In genomic region chr7:139080905-139081304, GRCh38 we compare ENCODE assay signal across 16 cellular contexts. TPM values are rescaled to one million over a fixed set of nuclear protein-coding genes. Genes with fewer than 3 reads are reported as not detected.
DNase-seq lines count a peak whose midpoint lies in the region; ATAC-seq and TF ChIP-seq lines count a peak whose summit lies in the region.
"Had no signal": no experiment of that assay in that cellular context is flagged by ENCODE, and none has a peak within 500 bp of the region (broad histone marks: within the 10 kb centered on the region; RNA-seq: fewer than 3 reads in every experiment).

No MANE protein-coding gene starts in this region.

- H3K23ac ChIP-seq in trophoblast cell (ENCODE audit: low read length), result no peak overlapping the region

- no peaks in the 10 kb centered on the region for H3K27me3 Mint-ChIP-seq in activated T-cell treated with anti-CD3 and anti-CD28 coated beads, Interleukin-2, amount 50 U/mL, for 4 hours (ENCODE audit: low read depth)
- H3K27me3 Mint-ChIP-seq in WTC11 (ENCODE audit: low read depth), result no peaks in the 10 kb centered on the region

- no peak overlapping the region for H4K8ac ChIP-seq in trophoblast cell (ENCODE audit: low read depth, low read length)

- no peak overlapping the region for H3K4me2 ChIP-seq in trophoblast cell (ENCODE audit: low read length)
- H3K4me2 ChIP-seq: KMS-11 had no signal

- intact Hi-C loops in mucosa of descending colon (cut with DNase I, micrococcal nuclease), result no loop called here

- CTCF ChIA-PET in WTC11 (lab: Charles Lee), result no interaction called here
- CTCF ChIA-PET in GM10248 (lab: Yijun Ruan, JAX), result interaction anchor here (1.0 to 2.1 kb wide), 4 partner anchors 9 to 194 kb away, joined by 5 to 6 read pairs (median 5); no protein-coding TSS in a partner anchor

- no peak overlapping the region for H3K18ac ChIP-seq in trophoblast cell (ENCODE audit: low read length)

- TF ChIP-seq CTCF in WTC11 (IDR thresholded peaks at IDR 0.05) (no peak), mucosa of descending colon (IDR thresholded peaks at IDR 0.05) (no peak), GM10248 (IDR thresholded peaks at IDR 0.05; ENCODE audit: control extremely low read depth, extremely low read depth, low read depth, missing control alignments) (no peak)

- no peaks in the 10 kb centered on the region for H3K9me3 ChIP-seq in effector memory CD4-positive, alpha-beta T cell (ENCODE audit: control insufficient read depth, low read length)
- H3K9me3 ChIP-seq in trophoblast cell (ENCODE audit: insufficient read depth, low read depth, low read length) (peaks cover 2% of the 10 kb centered on the region), mucosa of descending colon (no peaks in the 10 kb centered on the region)

- H3K36me3 Mint-ChIP-seq in activated T-cell treated with anti-CD3 and anti-CD28 coated beads, Interleukin-2, amount 50 U/mL, for 4 hours (ENCODE audit: insufficient read depth), result peaks cover 72% of the 10 kb centered on the region
- H3K36me3 Mint-ChIP-seq in WTC11, result peaks cover 79% of the 10 kb centered on the region

- no peaks in the 10 kb centered on the region for H3K79me2 ChIP-seq in trophoblast cell (ENCODE audit: control insufficient read depth, insufficient read depth, low read length, poor library complexity)

- H3K9ac ChIP-seq in trophoblast cell (ENCODE audit: low read length), result no peak overlapping the region
- H3K9ac ChIP-seq: KMS-11 had no signal

- H4K91ac ChIP-seq in trophoblast cell (ENCODE audit: low read depth, low read length), result no peak overlapping the region

- no peak overlapping the region for H2AK5ac ChIP-seq in trophoblast cell (ENCODE audit: low read length)

- peak overlapping the region; percentile 19 for H3K27ac Mint-ChIP-seq in WTC11

- H3K9me3 Mint-ChIP-seq in activated T-cell treated with anti-CD3 and anti-CD28 coated beads, Interleukin-2, amount 50 U/mL, for 4 hours, result no peaks in the 10 kb centered on the region
- H3K9me3 Mint-ChIP-seq in WTC11, result no peaks in the 10 kb centered on the region
- H3K9me3 Mint-ChIP-seq: endodermal cell had no signal

- no peak for ATAC-seq in activated T-cell treated with anti-CD3 and anti-CD28 coated beads, Interleukin-2, amount 50 U/mL, for 4 hours
- ATAC-seq in WTC11, result no peak
- no peak for ATAC-seq in mucosa of descending colon
- ATAC-seq: PC-3 had no signal

- no peak overlapping the region for H2BK5ac ChIP-seq in trophoblast cell (ENCODE audit: low read depth, low read length, poor library complexity)

- H3K4me1 ChIP-seq in effector memory CD4-positive, alpha-beta T cell (ENCODE audit: control insufficient read depth, insufficient read depth, low read length, poor library complexity, severe bottlenecking), result peaks cover 49% of the 10 kb centered on the region
- no peaks in the 10 kb centered on the region for H3K4me1 ChIP-seq in trophoblast cell (ENCODE audit: control insufficient read depth in 1 of 2, insufficient read depth in 2 of 2, low read length in 2 of 2)
- H3K4me1 ChIP-seq in mucosa of descending colon (ENCODE audit: low read depth), result no peaks in the 10 kb centered on the region

- no peaks in the 10 kb centered on the region for H3K79me1 ChIP-seq in trophoblast cell (ENCODE audit: low read length)

- no peaks in the 10 kb centered on the region for H3K27me3 ChIP-seq in effector memory CD4-positive, alpha-beta T cell (replicated peaks; ENCODE audit: control insufficient read depth, insufficient read depth, low read length, poor library complexity, severe bottlenecking)
- H3K27me3 ChIP-seq in trophoblast cell (ENCODE audit: insufficient read depth, low read length), result no peaks in the 10 kb centered on the region

- no peak overlapping the region for H3K14ac ChIP-seq in trophoblast cell (ENCODE audit: low read length)

- no peak for DNase-seq in activated T-cell treated with anti-CD3 and anti-CD28 coated beads, Interleukin-2, amount 50 U/mL, for 4 hours
- no peak for DNase-seq in activated T-cell treated with anti-CD3 and anti-CD28 coated beads, Interleukin-2, amount 50 U/mL, for 1 hour
- no peak for DNase-seq in WTC11 (ENCODE audit: low spot score)
- no peak for DNase-seq in effector memory CD4-positive, alpha-beta T cell
- DNase-seq in trophoblast cell, result no peak
- no peak for DNase-seq in mucosa of descending colon
- no peak for DNase-seq in GM10248 (ENCODE audit: extremely low spot score)
- no peak for DNase-seq in T1000 (lab: John Stamatoyannopoulos, UW)
- DNase-seq: amniotic stem cell; central memory CD4-positive, alpha-beta T cell; NCI-H1092 treated with DMSO at 0.1 percent for 48 hours; PC-3 had no signal

- H3K4ac ChIP-seq in trophoblast cell (ENCODE audit: low read depth, low read length), result no peak overlapping the region

- H2BK120ac ChIP-seq in trophoblast cell (ENCODE audit: insufficient read depth, low read length, poor library complexity), result no peak overlapping the region

- H3K36me3 ChIP-seq in effector memory CD4-positive, alpha-beta T cell (ENCODE audit: control insufficient read depth, insufficient read depth, low read length), result peaks cover 93% of the 10 kb centered on the region
- H3K36me3 ChIP-seq in trophoblast cell (ENCODE audit: control insufficient read depth in 1 of 2, insufficient read depth in 2 of 2, low read length in 2 of 2) (peaks cover 6 to 11% of the 10 kb centered on the region in 2 experiments), mucosa of descending colon (ENCODE audit: low read depth) (peaks cover 3% of the 10 kb centered on the region)

- H3K4me3 Mint-ChIP-seq in activated T-cell treated with anti-CD3 and anti-CD28 coated beads, Interleukin-2, amount 50 U/mL, for 4 hours, result peak overlapping the region; percentile 34
- H3K4me3 Mint-ChIP-seq in WTC11, result no peak overlapping the region
- H3K4me3 Mint-ChIP-seq: endodermal cell had no signal

- no peak overlapping the region for H2AFZ ChIP-seq in trophoblast cell (ENCODE audit: insufficient read depth, low read length, poor library complexity)

- WGBS in trophoblast cell (ENCODE audit: extremely low coverage, insufficient coverage, insufficient read length), result 100% methylated on average over 4 of the region's 8 CpGs

- H2BK12ac ChIP-seq in trophoblast cell (ENCODE audit: low read length), result no peak overlapping the region

- H3K4me1 Mint-ChIP-seq in activated T-cell treated with anti-CD3 and anti-CD28 coated beads, Interleukin-2, amount 50 U/mL, for 4 hours (ENCODE audit: low read depth), result peaks cover 76% of the 10 kb centered on the region
- H3K4me1 Mint-ChIP-seq in WTC11, result no peaks in the 10 kb centered on the region

- H3K27ac ChIP-seq in effector memory CD4-positive, alpha-beta T cell (ENCODE audit: insufficient read depth, low read length, poor library complexity, severe bottlenecking), result peak overlapping the region; percentile 44
- no peak overlapping the region for H3K27ac ChIP-seq in trophoblast cell (ENCODE audit: low read depth, low read length)
- H3K27ac ChIP-seq: HL-60, KMS-11, SK-N-MC had no signal

- H3K4me3 ChIP-seq in effector memory CD4-positive, alpha-beta T cell (ENCODE audit: insufficient read depth, low read depth, low read length, poor library complexity, severe bottlenecking), result no peak overlapping the region
- peak overlapping the region; percentile 11 for H3K4me3 ChIP-seq in trophoblast cell (ENCODE audit: low read depth, low read length)
- no peak overlapping the region for H3K4me3 ChIP-seq in mucosa of descending colon
- H3K4me3 ChIP-seq: SK-N-MC had no signal

- no peak overlapping the region for H4K12ac ChIP-seq in trophoblast cell (ENCODE audit: low read depth, low read length)

- POLR2A ChIA-PET in WTC11 (lab: Charles Lee) (no interaction called here), GM10248 (lab: Yijun Ruan, JAX) (no interaction called here)

TF ChIP-seq in WTC11, 78 proteins besides CTCF, POLR2A, EP300 and RAD21:
- TF ChIP-seq, protein P1, sequence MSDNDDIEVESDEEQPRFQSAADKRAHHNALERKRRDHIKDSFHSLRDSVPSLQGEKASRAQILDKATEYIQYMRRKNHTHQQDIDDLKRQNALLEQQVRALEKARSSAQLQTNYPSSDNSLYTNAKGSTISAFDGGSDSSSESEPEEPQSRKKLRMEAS (CRISPR knock-in tag; IDR thresholded peaks at IDR 0.05), result no peak
- TF ChIP-seq KAT7 (CRISPR knock-in tag; IDR thresholded peaks at IDR 0.05; ENCODE audit: borderline replicate concordance) (no peak), NR1H2 (CRISPR knock-in tag; IDR thresholded peaks at IDR 0.05) (no peak), ATF6 (CRISPR knock-in tag; IDR thresholded peaks at IDR 0.05) (no peak), GABPB1 (CRISPR knock-in tag; IDR thresholded peaks at IDR 0.05) (no peak)

RNA-seq across cellular contexts. Expression of gene ZC3HAV1, which starts 28.6 kb away (rescaled TPM):
- total RNA-seq in activated T-cell treated with anti-CD3 and anti-CD28 coated beads, Interleukin-2, amount 50 U/mL, for 4 hours, result 10 to 100 TPM; 78.5 to 93.0 (median 82.4) TPM
- 31.9 to 38.0 TPM (median 34.0 TPM) in 3 replicates for total RNA-seq in WTC11 (2021)
- 11.0 and 11.4 TPM in 2 replicates for polyA plus RNA-seq in trophoblast cell (2013)
- 10 to 100 TPM; 36.5 to 38.9 (median 38.4) TPM for total RNA-seq in mucosa of descending colon

RNA-seq across cellular contexts. Expression of gene ZC3HAV1L, which starts 45.1 kb away (rescaled TPM):
- total RNA-seq in activated T-cell treated with anti-CD3 and anti-CD28 coated beads, Interleukin-2, amount 50 U/mL, for 4 hours, result 1 to 10 TPM; 7.0 to 8.3 (median 7.3) TPM
- total RNA-seq in WTC11 (2021), result 5.8 to 9.3 TPM (median 7.1 TPM) in 3 replicates
- polyA plus RNA-seq in trophoblast cell (2013), result 8.0 and 8.2 TPM in 2 replicates
- total RNA-seq in mucosa of descending colon, result 1 to 10 TPM; 6.0 to 9.1 (median 6.5) TPM
